Comparison of ENCODE assay signal across 12 cellular contexts in the genomic region with DNA sequence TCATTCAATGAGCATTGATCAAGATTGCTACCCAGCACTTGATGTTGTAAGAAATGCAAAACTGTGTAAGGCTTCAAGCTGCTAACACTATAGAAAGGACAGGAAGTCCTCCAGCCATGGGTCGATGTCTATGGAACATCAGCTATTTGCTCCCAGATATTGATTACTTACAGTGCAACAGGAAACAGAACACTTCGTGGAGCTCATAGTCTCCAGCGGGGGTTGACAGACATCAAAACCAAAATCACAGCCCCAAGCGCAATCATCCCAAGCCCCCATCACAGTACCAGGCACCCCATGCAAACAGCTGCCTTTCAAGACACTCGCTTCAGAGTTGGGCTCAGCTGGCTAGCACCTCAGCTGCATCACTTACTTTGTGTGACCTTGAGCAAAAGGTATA. TPM values are rescaled to one million over a fixed set of nuclear protein-coding genes. Genes with fewer than 3 reads are reported as not detected.
DNase-seq lines count a peak whose midpoint lies in the region; ATAC-seq, FAIRE-seq and TF ChIP-seq lines count a peak whose summit lies in the region.
"Had no signal": no experiment of that assay in that cellular context is flagged by ENCODE, and none has a peak within 500 bp of the region (broad histone marks: within the 10 kb centered on the region; RNA-seq: fewer than 3 reads in every experiment).

No MANE protein-coding gene starts in this region.

- H2AFZ ChIP-seq in GM12878 (ENCODE audit: control insufficient read depth, low read depth, low read length): peak overlapping the region; percentile 68
- no peak overlapping the region for H2AFZ ChIP-seq in mesenchymal stem cell (ENCODE audit: low read depth, low read length)

- in situ Hi-C loops in GM12878 (cut with MboI): no loop called here

- peak overlapping the region; percentile 33 to 45 for H2BK12ac ChIP-seq in mesenchymal stem cell (ENCODE audit: low read length in 2 of 2)

- H3K4me1 ChIP-seq in GM12878 (ENCODE audit: control insufficient read depth, insufficient read depth, low read length) (peaks cover 25% of the 10 kb centered on the region), mesenchymal stem cell (ENCODE audit: control insufficient read depth, insufficient read depth, low read depth, low read length) (peaks cover 23% of the 10 kb centered on the region), thyroid gland (peaks cover 0 to 19% of the 10 kb centered on the region in 2 donors)

- DNase-seq in NOMO-1 treated with DMSO at 0.1 percent for 48 hours (lab: John Stamatoyannopoulos, UW; ENCODE audit: unreplicated experiment) (peak; percentile 3), NOMO-1 treated with dmso at 0.1 percent for 144 hours (lab: John Stamatoyannopoulos, UW; ENCODE audit: unreplicated experiment) (no peak), GM12878 (ENCODE audit: low read depth, low spot score) (no peak), mesenchymal stem cell (no peak), thyroid gland (no peak), HEK293T (ENCODE audit: extremely low spot score) (no peak), C1 segment of cervical spinal cord (lab: John Stamatoyannopoulos, UW) (no peak)
- DNase-seq: mesendoderm, NCI-H2081, SJCRH30 had no signal

- TF ChIP-seq CTCF in GM12878 (IDR thresholded peaks at IDR 0.05 in 2 of 3, conservative IDR thresholded peaks at IDR 0.05 in 1 of 3; ENCODE audit: control insufficient read depth in 2 of 3, extremely low read depth in 1 of 3, insufficient read depth in 1 of 3, low read depth in 3 of 3, low read length in 3 of 3) (no peak), thyroid gland (IDR thresholded peaks at IDR 0.05) (no peak)

- 1% methylated on average over 5 of the region's 5 CpGs for WGBS in GM12878 (ENCODE audit: insufficient coverage, insufficient replicate concordance, low lambda C conversion rate, missing lambda C conversion rate)
- WGBS in mesenchymal stem cell: 77% methylated on average over 5 of the region's 5 CpGs
- 70 to 79% methylated on average over 5 of the region's 5 CpGs for WGBS in thyroid gland, 2 donors

- ATAC-seq in GM12878: peak; percentile 42; the same call in 1 of the 3 replicates
- no peak for ATAC-seq in GM18861 (IDR thresholded peaks at IDR 0.05; ENCODE audit: unreplicated experiment)

- no peaks in the 10 kb centered on the region for H3K79me1 ChIP-seq in mesenchymal stem cell (replicated peaks; ENCODE audit: low read length, poor library complexity, severe bottlenecking)

- no peak overlapping the region for H2BK120ac ChIP-seq in mesenchymal stem cell (ENCODE audit: low read depth, low read length)

- H4K91ac ChIP-seq in mesenchymal stem cell (ENCODE audit: low read length): no peak overlapping the region

- H3K36me3 ChIP-seq in GM12878 (ENCODE audit: control insufficient read depth in 2 of 2, insufficient read depth in 2 of 2, low read length in 1 of 2) (no peaks in the 10 kb centered on the region), mesenchymal stem cell (ENCODE audit: control insufficient read depth in 1 of 2, insufficient read depth in 2 of 2, low read depth in 1 of 2, low read length in 2 of 2) (no peaks in the 10 kb centered on the region), thyroid gland (no peaks in the 10 kb centered on the region)
- H3K36me3 ChIP-seq: SJCRH30 had no signal

- no peak overlapping the region for H3K14ac ChIP-seq in mesenchymal stem cell (ENCODE audit: low read length in 2 of 2)

- H2BK5ac ChIP-seq in mesenchymal stem cell (ENCODE audit: low read depth, low read length, poor library complexity, severe bottlenecking): no peak overlapping the region

- no peak for TF ChIP-seq POLR2A in GM12878 (IDR thresholded peaks at IDR 0.05; ENCODE audit: low read depth, low read length)
- no peak for TF ChIP-seq POLR2A in thyroid gland (IDR thresholded peaks at IDR 0.05)

- peaks cover 5% of the 10 kb centered on the region; the same call in 2 of the 3 replicates for H3K9me3 ChIP-seq in GM12878 (replicated peaks; ENCODE audit: control insufficient read depth, insufficient read depth, low read length)
- no peaks in the 10 kb centered on the region for H3K9me3 ChIP-seq in mesenchymal stem cell (ENCODE audit: control insufficient read depth, low read length)
- no peaks in the 10 kb centered on the region for H3K9me3 ChIP-seq in thyroid gland
- H3K9me3 ChIP-seq: SJCRH30 had no signal

- TF ChIP-seq EP300 in GM12878 (IDR thresholded peaks at IDR 0.05; ENCODE audit: borderline replicate concordance in 1 of 2, control insufficient read depth in 1 of 2, low read depth in 2 of 2, low read length in 2 of 2): no peak

- SMC1A ChIA-PET in GM12878 (lab: Charles Lee; ENCODE audit: uncharacterized antibody, unreplicated experiment): interaction anchor here (0.8 to 1.1 kb wide), 3 partner anchors 8 to 28 kb away, joined by 3 to 4 read pairs (median 3); no protein-coding TSS in a partner anchor

- no peak overlapping the region for H4K8ac ChIP-seq in mesenchymal stem cell (ENCODE audit: low read length)

- peak overlapping the region; percentile 37 for H2AK5ac ChIP-seq in mesenchymal stem cell (ENCODE audit: low read length, severe bottlenecking)

- H3K4me2 ChIP-seq in GM12878 (ENCODE audit: control insufficient read depth, insufficient read depth): peak overlapping the region; percentile 64
- H3K4me2 ChIP-seq in mesenchymal stem cell (ENCODE audit: low read length, poor library complexity, severe bottlenecking): no peak overlapping the region

- no peaks in the 10 kb centered on the region for H4K20me1 ChIP-seq in GM12878 (ENCODE audit: control insufficient read depth, insufficient read depth)

- no peak for FAIRE-seq in GM12878 (lab: Jason Lieb, UNC)
- FAIRE-seq: A204.1 had no signal

- intact Hi-C loops in GM12878 (cut with micrococcal nuclease; ENCODE audit: unreplicated experiment): no loop called here
- intact Hi-C loops in thyroid gland (cut with DNase I): no loop called here

- H3K4me3 ChIP-seq in GM12878 (no peak overlapping the region), mesenchymal stem cell (ENCODE audit: insufficient read depth in 1 of 2, low read depth in 1 of 2, low read length in 2 of 2) (peak overlapping the region in 1 of 2 experiments; percentile 29), thyroid gland (replicated peaks in 1 of 3) (no peak overlapping the region)
- H3K4me3 ChIP-seq: SJCRH30 had no signal

- H3K27me3 ChIP-seq in GM12878 (replicated peaks in 1 of 2; ENCODE audit: control insufficient read depth in 2 of 2, insufficient read depth in 2 of 2, low read length in 1 of 2) (no peaks in the 10 kb centered on the region), mesenchymal stem cell (ENCODE audit: control insufficient read depth in 1 of 2, insufficient read depth in 1 of 2, low read length in 2 of 2) (no peaks in the 10 kb centered on the region), thyroid gland (no peaks in the 10 kb centered on the region)
- H3K27me3 ChIP-seq: SJCRH30 had no signal

- no peak overlapping the region for H2BK15ac ChIP-seq in mesenchymal stem cell (ENCODE audit: low read depth, poor library complexity, severe bottlenecking)

- H3K27ac ChIP-seq in GM12878 (ENCODE audit: control insufficient read depth, insufficient read depth) (no peak overlapping the region), mesenchymal stem cell (ENCODE audit: low read length, poor library complexity, severe bottlenecking) (no peak overlapping the region), thyroid gland (peak overlapping the region in 2 of 3 donors; percentile 4 to 7)
- H3K27ac ChIP-seq: SJCRH30 had no signal

- TF ChIP-seq RAD21 in GM12878 (IDR thresholded peaks at IDR 0.05; ENCODE audit: insufficient read depth, low read depth, low read length): no peak

- H3K79me2 ChIP-seq in GM12878 (ENCODE audit: control insufficient read depth, insufficient read depth, low read length): no peaks in the 10 kb centered on the region

- H3K4ac ChIP-seq in mesenchymal stem cell (ENCODE audit: low read depth in 1 of 2, low read length in 2 of 2): peak overlapping the region in 1 of 2 experiments; percentile 7

- H3K9ac ChIP-seq in GM12878 (ENCODE audit: control insufficient read depth, insufficient read depth, low read length): peak overlapping the region; percentile 34; the same call in 1 of the 2 replicates
- peak overlapping the region; percentile 67 for H3K9ac ChIP-seq in mesenchymal stem cell (ENCODE audit: low read length)

- POLR2A ChIA-PET in GM12878 (lab: Charles Lee) (interaction anchor here (0.8 to 1.6 kb wide), 4 partner anchors 9 to 25 kb away, joined by 3 to 8 read pairs (median 4); no protein-coding TSS in a partner anchor), HEK293T (lab: Yijun Ruan, JAX) (interaction anchor here (0.7 to 1.0 kb wide), 3 partner anchors 9 to 161 kb away, joined by 3 to 4 read pairs (median 3); a partner anchor contains a TSS)

- CTCF ChIA-PET in GM12878 (lab: Yijun Ruan, JAX) (interaction anchor here (0.9 to 1.6 kb wide), 7 partner anchors 10 to 135 kb away, joined by 3 to 8 read pairs (median 3); no protein-coding TSS in a partner anchor), HEK293T (lab: Yijun Ruan, JAX) (interaction anchor here (1.3 to 1.9 kb wide), 2 partner anchors 25 to 83 kb away, joined by 3 to 5 read pairs; no protein-coding TSS in a partner anchor)

- RAD21 ChIA-PET in GM12878 (lab: Charles Lee; ENCODE audit: unreplicated experiment): interaction anchor here (1.0 to 1.5 kb wide), 3 partner anchors 10 to 33 kb away, joined by 4 to 6 read pairs (median 5); no protein-coding TSS in a partner anchor

- no TSS peak for BruUV-seq in GM12878 (replicated peaks; lab: Mats Ljungman, UMichigan)

- no peak overlapping the region for H3K23ac ChIP-seq in mesenchymal stem cell (ENCODE audit: low read length in 2 of 2)

- peak overlapping the region in 1 of 2 experiments; percentile 54 for H3K18ac ChIP-seq in mesenchymal stem cell (ENCODE audit: low read depth in 1 of 2, low read length in 2 of 2)

RNA-seq across cellular contexts. Expression of a gene that starts 26.8 kb away (rescaled TPM):
- 9.4 and 10.7 TPM in 2 replicates for total RNA-seq in GM12878 (2013; cell fraction: nucleolus; rRNA removed)
- 5.8 and 6.2 TPM in 2 replicates for total RNA-seq in GM12878 (2014; rRNA removed)
- total RNA-seq in GM12878 (2014; rRNA removed; fragmentation: Illumina TruSeq; extraction: Trizol): 2.0 and 2.5 TPM in 2 replicates
- 5.0 and 5.3 TPM in 2 replicates for total RNA-seq in GM12878 (2021)
- 2.1 TPM for polyA plus RNA-seq in GM12878 (2011; ENCODE audit: low read depth)
- 3.0 and 4.0 TPM in 2 replicates for polyA plus RNA-seq in GM12878 (2011; rRNA removed)
- 4.7 and 5.6 TPM in 2 replicates for polyA plus RNA-seq in GM12878 (2011; cell fraction: cytosol; rRNA removed)
- 7.0 and 8.8 TPM in 2 replicates for polyA plus RNA-seq in GM12878 (2011; cell fraction: nucleus; rRNA removed)
- polyA plus RNA-seq in GM12878 (2012): 4.9 and 5.3 TPM in 2 replicates
- 1.0 and 2.0 TPM in 2 replicates for polyA plus RNA-seq in GM12878 (2014; fragmentation: Illumina TruSeq; extraction: Trizol)
- polyA plus RNA-seq in GM12878 (2014; fragmentation: Nextera tagmentation; extraction: Ambion mirVana): 1 to 10 TPM; 1.4 to 1.9 TPM
- polyA plus RNA-seq in GM12878 (2014; rRNA removed): 3.5 and 4.1 TPM in 2 replicates
- polyA plus RNA-seq in GM12878 (2016; fragmentation: Nextera tagmentation; extraction: Ambion mirVana): 1 to 10 TPM; 3.9 to 5.4 TPM
- 5.9 and 9.3 TPM in 2 replicates for polyA minus RNA-seq in GM12878 (2011; rRNA and poly(A)+ RNA removed)
- 4.9 and 5.3 TPM in 2 replicates for polyA minus RNA-seq in GM12878 (2011; cell fraction: cytosol; rRNA and poly(A)+ RNA removed)
- polyA minus RNA-seq in GM12878 (2011; cell fraction: nucleus; rRNA and poly(A)+ RNA removed): 12.6 and 13.6 TPM in 2 replicates
- 214 TPM for polyA plus RNA-seq in mesenchymal stem cell (2013, experiment 1 of 2)
- polyA plus RNA-seq in mesenchymal stem cell (2013, experiment 2 of 2): 205 TPM
- total RNA-seq in thyroid gland: 1,000 to 10,000 TPM in 1 of 4 donors, 100 to 1,000 TPM in 3; 613 to 1,025 (median 690) TPM

RNA-seq across cellular contexts. Expression of a gene that starts 36.3 kb away (rescaled TPM):
- total RNA-seq in GM12878 (2013; cell fraction: nucleolus; rRNA removed): 247 and 251 TPM in 2 replicates
- total RNA-seq in GM12878 (2014; rRNA removed) (77.0 and 86.2 TPM in 2 replicates), GM12878 (2014; rRNA removed; fragmentation: Illumina TruSeq; extraction: Trizol) (70.6 and 71.3 TPM in 2 replicates), GM12878 (2021) (90.0 and 97.6 TPM in 2 replicates), thyroid gland (100 to 1,000 TPM; 156 to 214 (median 175) TPM)
- 45.2 TPM for polyA plus RNA-seq in GM12878 (2011; ENCODE audit: low read depth)
- polyA plus RNA-seq in GM12878 (2011; rRNA removed) (56.1 and 81.2 TPM in 2 replicates), GM12878 (2014; fragmentation: Illumina TruSeq; extraction: Trizol) (78.1 and 104 TPM in 2 replicates), GM12878 (2014; fragmentation: Nextera tagmentation; extraction: Ambion mirVana) (10 to 100 TPM in 1 of 2 experiments, 1 to 10 TPM in 1; 8.8 to 21.0 TPM), GM12878 (2014; rRNA removed) (88.7 and 88.8 TPM in 2 replicates), GM12878 (2016; fragmentation: Nextera tagmentation; extraction: Ambion mirVana) (10 to 100 TPM; 26.3 to 28.6 TPM)
- 110 and 117 TPM in 2 replicates for polyA plus RNA-seq in GM12878 (2011; cell fraction: cytosol; rRNA removed)
- 70.5 and 84.8 TPM in 2 replicates for polyA plus RNA-seq in GM12878 (2011; cell fraction: nucleus; rRNA removed)
- 72.6 and 77.3 TPM in 2 replicates for polyA plus RNA-seq in GM12878 (2012)
- 136 and 155 TPM in 2 replicates for polyA minus RNA-seq in GM12878 (2011; rRNA and poly(A)+ RNA removed)
- polyA minus RNA-seq in GM12878 (2011; cell fraction: cytosol; rRNA and poly(A)+ RNA removed): 30.7 and 37.3 TPM in 2 replicates
- polyA minus RNA-seq in GM12878 (2011; cell fraction: nucleus; rRNA and poly(A)+ RNA removed): 28.8 and 59.6 TPM in 2 replicates
- polyA plus RNA-seq in mesenchymal stem cell (2013, experiment 1 of 2): 143 TPM
- polyA plus RNA-seq in mesenchymal stem cell (2013, experiment 2 of 2): 140 TPM

Comparison
In these comparisons a context has a peak if more than half of its experiments do, and no peak if none do; other contexts are left out.
1. H3K27ac ChIP-seq: peak in thyroid gland (2 of 3); none in GM12878 (single experiment) and mesenchymal stem cell (single experiment).
2. RNA of a gene that starts 26.8 kb away (total RNA-seq): 613 to 1,025 TPM in thyroid gland; 2.0 to 10.7 TPM in GM12878; every median in the first group is over 10 times any median in the second.